ENCODE assay signal across 19 cellular contexts in genomic region chr7:3174515-3175318, GRCh38.
DNase-seq lines count a peak whose midpoint lies in the region; ATAC-seq, FAIRE-seq and TF ChIP-seq lines count a peak whose summit lies in the region.
"Had no signal": no experiment of that assay in that cellular context is flagged by ENCODE, and none has a peak within 500 bp of the region (broad histone marks: within the 10 kb centered on the region; RNA-seq: fewer than 3 reads in every experiment).

No MANE protein-coding gene starts in this region.

- no peak for DNase-seq in HepG2 (ENCODE audit: low spot score)
- DNase-seq in right lobe of liver: no peak
- no peak for DNase-seq in Panc1 (ENCODE audit: low read depth, low spot score)
- peak; percentile 14 for DNase-seq in lower lobe of right lung
- no peak for DNase-seq in mucosa of descending colon
- no peak for DNase-seq in stimulated activated CD4-positive, alpha-beta T cell treated with anti-CD3 and anti-CD28 coated beads, Interleukin-4, amount 100 ng/mL, for 4 hours
- DNase-seq: ACHN; CD4-positive, alpha-beta T cell; HCEC 1CT; KG1; NCI-H1092; NCI-H187 treated with DMSO at 0.1 percent for 48 hours; NCI-H526; PC-9; Right ventricle myocardium superior had no signal

- TF ChIP-seq EP300 in HepG2 (IDR thresholded peaks at IDR 0.05; ENCODE audit: low read depth in 2 of 2, low read length in 2 of 2) (no peak), HepG2 (CRISPR knock-in tag; IDR thresholded peaks at IDR 0.05; ENCODE audit: borderline replicate concordance) (no peak)

- no peak overlapping the region for H3K4me3 ChIP-seq in HepG2 (replicated peaks in 1 of 3; ENCODE audit: insufficient read depth in 1 of 3, low read depth in 2 of 3, low read length in 3 of 3)
- no peak overlapping the region for H3K4me3 ChIP-seq in right lobe of liver
- H3K4me3 ChIP-seq in Panc1 (ENCODE audit: low read depth in 2 of 2, low read length in 2 of 2): no peak overlapping the region
- H3K4me3 ChIP-seq in lower lobe of right lung: no peak overlapping the region
- H3K4me3 ChIP-seq in mucosa of descending colon: no peak overlapping the region
- H3K4me3 ChIP-seq: PC-9 had no signal

- no TSS peak for BruUV-seq in HepG2 (replicated peaks; lab: Mats Ljungman, UMichigan)
- BruUV-seq in Panc1 (replicated peaks; lab: Mats Ljungman, UMichigan): no TSS peak

- peaks cover 41% of the 10 kb centered on the region for H3K4me1 ChIP-seq in HepG2 (ENCODE audit: insufficient read depth, low read length)
- no peaks in the 10 kb centered on the region for H3K4me1 ChIP-seq in right lobe of liver
- H3K4me1 ChIP-seq in Panc1 (ENCODE audit: control insufficient read depth, insufficient read depth, low read length): no peaks in the 10 kb centered on the region
- H3K4me1 ChIP-seq in lower lobe of right lung: no peaks in the 10 kb centered on the region
- H3K4me1 ChIP-seq in mucosa of descending colon (ENCODE audit: low read depth): no peaks in the 10 kb centered on the region

- H2AFZ ChIP-seq in HepG2 (ENCODE audit: low read length): no peak overlapping the region
- H2AFZ ChIP-seq: PC-9 had no signal

- H3K36me3 ChIP-seq in HepG2 (replicated peaks in 1 of 2; ENCODE audit: control insufficient read depth in 1 of 2, insufficient read depth in 2 of 2, low read length in 2 of 2) (no peaks in the 10 kb centered on the region), right lobe of liver (no peaks in the 10 kb centered on the region), Panc1 (ENCODE audit: control insufficient read depth, insufficient read depth, low read length) (no peaks in the 10 kb centered on the region), lower lobe of right lung (no peaks in the 10 kb centered on the region), mucosa of descending colon (ENCODE audit: low read depth) (no peaks in the 10 kb centered on the region)

- TF ChIP-seq RAD21 in HepG2 (CRISPR knock-in tag; IDR thresholded peaks at IDR 0.05): no peak

- CTCF ChIA-PET in HepG2 (lab: Yijun Ruan, JAX; ENCODE audit: low intra/inter-chr PET ratio, low total read pairs): no interaction called here
- CTCF ChIA-PET in Panc1 (lab: Charles Lee): interaction anchor here (0.7 kb wide), 1 partner anchor 43 kb away, joined by 4 read pairs; no protein-coding TSS in a partner anchor

- WGBS in HepG2 (ENCODE audit: low lambda C conversion rate): 82% methylated on average over 16 of the region's 16 CpGs
- WGBS in right lobe of liver (ENCODE audit: insufficient coverage, low coverage, low lambda C conversion rate, missing lambda C conversion rate): 76% methylated on average over 16 of the region's 16 CpGs

- H3K27ac ChIP-seq in HepG2 (ENCODE audit: extremely low read length, insufficient read depth, low read length): no peak overlapping the region
- no peak overlapping the region for H3K27ac ChIP-seq in right lobe of liver
- H3K27ac ChIP-seq in Panc1 (ENCODE audit: low read length): no peak overlapping the region
- no peak overlapping the region for H3K27ac ChIP-seq in lower lobe of right lung
- H3K27ac ChIP-seq: HL-60, PC-9 had no signal

- intact Hi-C loops in HepG2 (cut with micrococcal nuclease; ENCODE audit: unreplicated experiment) (no loop called here), right lobe of liver (cut with DNase I) (no loop called here), Panc1 (cut with micrococcal nuclease; ENCODE audit: unreplicated experiment) (no loop called here), lower lobe of right lung (cut with DNase I) (no loop called here), mucosa of descending colon (cut with DNase I, micrococcal nuclease) (no loop called here)

- no peak for FAIRE-seq in HepG2 (lab: Jason Lieb, UNC)

- H3K79me2 ChIP-seq in HepG2 (ENCODE audit: insufficient read depth, low read length): no peaks in the 10 kb centered on the region

- ATAC-seq in HepG2 (no peak), right lobe of liver (no peak), Panc1 (0 out of 2 replicates have a peak, but pooled peaks have one; percentile 40), lower lobe of right lung (no peak), GM18498 (IDR thresholded peaks at IDR 0.05; ENCODE audit: unreplicated experiment) (no peak), mucosa of descending colon (no peak), GM19455 (IDR thresholded peaks at IDR 0.05; ENCODE audit: unreplicated experiment) (no peak)
- ATAC-seq: SK-N-SH treated with all-trans-retinoic acid at 6 μM for 48 hours had no signal

- H3K9ac ChIP-seq in HepG2 (ENCODE audit: insufficient read depth, low read depth, low read length): no peak overlapping the region

- no peak overlapping the region for H3K4me2 ChIP-seq in HepG2 (ENCODE audit: low read depth, low read length)
- H3K4me2 ChIP-seq: PC-9 had no signal

- POLR2A ChIA-PET in HepG2 (lab: Yijun Ruan, JAX) (no interaction called here), Panc1 (lab: Charles Lee) (no interaction called here)

- no peaks in the 10 kb centered on the region for H3K27me3 ChIP-seq in HepG2 (ENCODE audit: control insufficient read depth in 1 of 2, insufficient read depth in 2 of 2, low read length in 2 of 2)
- H3K27me3 ChIP-seq in right lobe of liver: no peaks in the 10 kb centered on the region
- H3K27me3 ChIP-seq in Panc1 (ENCODE audit: control insufficient read depth, insufficient read depth, low read length): no peaks in the 10 kb centered on the region
- peaks cover 8% of the 10 kb centered on the region for H3K27me3 ChIP-seq in lower lobe of right lung (ENCODE audit: low read depth)

- TF ChIP-seq CTCF in HepG2 (CRISPR knock-in tag; IDR thresholded peaks at IDR 0.05) (no peak), right lobe of liver (IDR thresholded peaks at IDR 0.05) (no peak), Panc1 (IDR thresholded peaks at IDR 0.05) (no peak), lower lobe of right lung (IDR thresholded peaks at IDR 0.05) (no peak), mucosa of descending colon (IDR thresholded peaks at IDR 0.05) (no peak)

- H4K20me1 ChIP-seq in HepG2 (ENCODE audit: insufficient read depth, low read length): no peaks in the 10 kb centered on the region

- H3K9me3 ChIP-seq in HepG2 (ENCODE audit: low read length): no peaks in the 10 kb centered on the region
- no peaks in the 10 kb centered on the region for H3K9me3 ChIP-seq in right lobe of liver
- no peaks in the 10 kb centered on the region for H3K9me3 ChIP-seq in Panc1 (ENCODE audit: control insufficient read depth, insufficient read depth, low read depth, low read length)
- no peaks in the 10 kb centered on the region for H3K9me3 ChIP-seq in lower lobe of right lung
- no peaks in the 10 kb centered on the region for H3K9me3 ChIP-seq in mucosa of descending colon

- in situ Hi-C loops in HepG2 (cut with HindIII; ENCODE audit: extremely low pct_ligation_motif_present, low pct_unique_long_range_greater_than_20kb) (no loop called here), Panc1 (cut with HindIII; ENCODE audit: low pct_unique_long_range_greater_than_20kb, low sequenced_read_pairs) (no loop called here)

- no peak for TF ChIP-seq POLR2A in HepG2 (IDR thresholded peaks at IDR 0.05; ENCODE audit: insufficient read depth in 1 of 2, low read depth in 2 of 2, low read length in 2 of 2)
- no peak for TF ChIP-seq POLR2A in right lobe of liver (IDR thresholded peaks at IDR 0.05)

TF ChIP-seq in HepG2, 621 proteins besides CTCF, POLR2A, EP300 and RAD21 (continues in another document):
- TF ChIP-seq NFYC (CRISPR knock-in tag; IDR thresholded peaks at IDR 0.05): no peak
- no peak for TF ChIP-seq NCOA2 (CRISPR knock-in tag; IDR thresholded peaks at IDR 0.05)
- no peak for TF ChIP-seq ZNF30 (CRISPR knock-in tag; IDR thresholded peaks at IDR 0.05)
- TF ChIP-seq PRDM15 (CRISPR knock-in tag; IDR thresholded peaks at IDR 0.05): no peak
- no peak for TF ChIP-seq TBP (CRISPR knock-in tag; IDR thresholded peaks at IDR 0.05)
- TF ChIP-seq ZBTB39 (CRISPR knock-in tag; IDR thresholded peaks at IDR 0.05): no peak
- TF ChIP-seq ZNF263 (CRISPR knock-in tag; IDR thresholded peaks at IDR 0.05): peak; percentile 74; the same call in 1 of the 2 replicates
